ENCODE assay signal across 21 cellular contexts in the genomic region with DNA sequence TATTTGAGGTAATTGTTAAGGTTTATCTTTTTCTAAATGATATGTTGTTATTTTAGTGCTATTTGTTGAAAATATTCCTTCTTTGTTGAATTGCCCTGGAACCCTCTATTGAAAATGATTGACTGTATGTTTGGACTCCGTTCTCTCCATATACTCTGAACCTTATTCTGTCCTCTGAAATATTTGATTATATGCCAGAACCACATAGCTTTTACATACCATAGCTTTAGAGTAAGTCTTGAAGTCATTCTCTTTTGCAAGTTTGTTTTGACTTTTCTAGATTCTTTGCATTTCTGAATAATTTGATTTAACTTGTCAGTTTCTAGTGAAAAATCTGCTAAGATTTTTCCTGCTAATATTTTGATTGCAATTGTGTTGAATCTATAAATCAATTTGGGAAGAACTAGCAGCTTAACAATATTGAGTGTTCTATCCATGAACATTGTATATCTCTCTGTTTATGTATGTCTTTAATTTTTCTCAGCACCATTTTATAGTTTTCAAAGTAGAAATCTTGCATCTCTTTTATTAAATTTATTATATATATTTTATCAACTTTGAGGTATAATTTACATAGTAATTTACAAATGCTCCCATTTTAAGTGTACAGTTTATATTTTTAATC. TPM values are rescaled to one million over a fixed set of nuclear protein-coding genes. Genes with fewer than 3 reads are reported as not detected.
DNase-seq lines count a peak whose midpoint lies in the region; ATAC-seq, FAIRE-seq and TF ChIP-seq lines count a peak whose summit lies in the region.
"Had no signal": no experiment of that assay in that cellular context is flagged by ENCODE, and none has a peak within 500 bp of the region (broad histone marks: within the 10 kb centered on the region; RNA-seq: fewer than 3 reads in every experiment).

No MANE protein-coding gene starts in this region.

- no peak overlapping the region for H3K9ac ChIP-seq in adipocyte (ENCODE audit: low read length)
- H3K9ac ChIP-seq: SK-N-SH had no signal

- H3K27ac ChIP-seq in CD8-positive, alpha-beta T cell (ENCODE audit: low read depth, low read length) = no peak overlapping the region

- CTCF ChIA-PET in CD8-positive, alpha-beta T cell (lab: Charles Lee) = interaction anchor here (1.2 kb wide), 1 partner anchor 49 kb away, joined by 3 read pairs; no protein-coding TSS in a partner anchor

- peaks cover 5% of the 10 kb centered on the region for H3K4me1 Mint-ChIP-seq in CD8-positive, alpha-beta T cell (ENCODE audit: low read depth)

- no peak for TF ChIP-seq CTCF in CD8-positive, alpha-beta T cell (IDR thresholded peaks at IDR 0.05)

- H3K9me3 Mint-ChIP-seq in CD8-positive, alpha-beta T cell = peaks cover 5% of the 10 kb centered on the region

- POLR2A ChIA-PET in CD8-positive, alpha-beta T cell (lab: Charles Lee) = no interaction called here

- no peak overlapping the region for H3K4me3 Mint-ChIP-seq in CD8-positive, alpha-beta T cell
- H3K4me3 Mint-ChIP-seq: CD4-positive, alpha-beta T cell had no signal

- FAIRE-seq in G401.6 (lab: Jason Lieb, UNC) (peak; percentile 65), urothelium cell line (lab: Jason Lieb, UNC) (peak; percentile 13)
- FAIRE-seq: H54 had no signal

- H3K36me3 ChIP-seq in adipocyte (ENCODE audit: control insufficient read depth, insufficient read depth, low read length, severe bottlenecking) = no peaks in the 10 kb centered on the region
- no peaks in the 10 kb centered on the region for H3K36me3 ChIP-seq in CD8-positive, alpha-beta T cell (ENCODE audit: insufficient read depth, low read length)
- H3K36me3 ChIP-seq: BE2C, MG63 had no signal

- H3K9me3 ChIP-seq in adipocyte (ENCODE audit: control insufficient read depth, low read length) = no peaks in the 10 kb centered on the region
- no peaks in the 10 kb centered on the region for H3K9me3 ChIP-seq in CD8-positive, alpha-beta T cell (ENCODE audit: low read length)
- H3K9me3 ChIP-seq: BE2C, SK-N-SH had no signal

- peak; percentile 49 for DNase-seq in adipocyte (ENCODE audit: low read depth)
- DNase-seq in fibroblast of the conjunctiva (ENCODE audit: low read depth) = peak; percentile 20
- no peak for DNase-seq in urothelium cell line (ENCODE audit: low spot score)
- DNase-seq in CD8-positive, alpha-beta T cell = no peak
- no peak for DNase-seq in mesenteric fat pad (ENCODE audit: low spot score)
- DNase-seq in OCI-M2 (lab: John Stamatoyannopoulos, UW; ENCODE audit: unreplicated experiment) = no peak
- DNase-seq: ACHN; BE2C; CD4-positive, alpha-beta T cell; Kasumi-1; MG63; NCI-H1092; NCI-H146; NCI-H2081 treated with DMSO at 0.1 percent for 48 hours; NCI-H748 treated with DMSO at 0.1 percent for 48 hours; OCI-M1; RPMI8226; SHP77 treated with DMSO at 0.1 percent for 48 hours; SK-N-SH had no signal

- no peaks in the 10 kb centered on the region for H3K27me3 Mint-ChIP-seq in CD8-positive, alpha-beta T cell (ENCODE audit: low read depth)
- H3K27me3 Mint-ChIP-seq: CD4-positive, alpha-beta T cell had no signal

- peaks cover 23% of the 10 kb centered on the region for H3K36me3 Mint-ChIP-seq in CD8-positive, alpha-beta T cell

- H3K27ac Mint-ChIP-seq in CD8-positive, alpha-beta T cell = no peak overlapping the region
- H3K27ac Mint-ChIP-seq: CD4-positive, alpha-beta T cell had no signal

- no peak overlapping the region for H3K4me3 ChIP-seq in adipocyte (ENCODE audit: low read length)
- no peak overlapping the region for H3K4me3 ChIP-seq in CD8-positive, alpha-beta T cell (ENCODE audit: low read depth, low read length)
- H3K4me3 ChIP-seq: MG63 had no signal

- intact Hi-C loops in CD8-positive, alpha-beta T cell (cut with DNase I, micrococcal nuclease) = no loop called here

- H3K4me1 ChIP-seq in adipocyte (ENCODE audit: control insufficient read depth, insufficient read depth, low read length) = peaks cover 4% of the 10 kb centered on the region
- no peaks in the 10 kb centered on the region for H3K4me1 ChIP-seq in CD8-positive, alpha-beta T cell (ENCODE audit: insufficient read depth, low read length)

- no peak for ATAC-seq in CD8-positive, alpha-beta T cell

- no peaks in the 10 kb centered on the region for H3K27me3 ChIP-seq in adipocyte (replicated peaks; ENCODE audit: control insufficient read depth, insufficient read depth, low read length)
- H3K27me3 ChIP-seq in CD8-positive, alpha-beta T cell (ENCODE audit: insufficient read depth, low read length) = no peaks in the 10 kb centered on the region
- H3K27me3 ChIP-seq: BE2C, MG63 had no signal

RNA-seq across cellular contexts. Expression of gene PITPNB, which starts 51.7 kb away (rescaled TPM):
- total RNA-seq in CD8-positive, alpha-beta T cell = 10 to 100 TPM; 40.8 to 41.5 TPM
- 101 TPM for total RNA-seq in mesenteric fat pad

Comparison
In these comparisons a context has a peak if more than half of its experiments do, and no peak if none do; other contexts are left out.
1. DNase-seq: peak in adipocyte (single experiment) and fibroblast of the conjunctiva (single experiment); none in urothelium cell line (single experiment), CD8-positive, alpha-beta T cell (0 of 7), mesenteric fat pad (single experiment) and OCI-M2 (single experiment).